ENCODE assay signal across 16 cellular contexts in genomic region chr5:76684012-76684731, GRCh38.
"Had no signal": no experiment of that assay in that cellular context is flagged by ENCODE, and none has a peak within 500 bp of the region (broad histone marks: within the 10 kb centered on the region; RNA-seq: fewer than 3 reads in every experiment).

No MANE protein-coding gene starts in this region.

- ATAC-seq: activated CD4-positive, CD25-positive, alpha-beta regulatory T cell treated with anti-CD3 and anti-CD28 coated beads, Interleukin-2, amount 50 U/mL, for 24 hours; activated CD8-positive, alpha-beta memory T cell treated with anti-CD3 and anti-CD28 coated beads, Interleukin-2, amount 10 ng/mL, durations not matched to agents 7 days and 5 days; activated T-cell treated with anti-CD3 and anti-CD28 coated beads, Interleukin-2, amount 50 U/mL, for 4 hours had no signal

- H3K27ac Mint-ChIP-seq: activated CD8-positive, alpha-beta memory T cell treated with anti-CD3 and anti-CD28 coated beads, Interleukin-2, amount 10 ng/mL, durations not matched to agents 7 days and 5 days; activated naive CD8-positive, alpha-beta T cell treated with anti-CD3 and anti-CD28 coated beads for 36 hours; T-helper 2 cell treated with Interferon-gamma antibody and Interleukin-4, amounts not matched to agents 5 μg/mL and 100 μg/mL, for 36 hours had no signal

- H3K4me1 ChIP-seq: prostate gland, upper lobe of left lung had no signal

- H3K4me3 Mint-ChIP-seq: activated CD8-positive, alpha-beta memory T cell treated with anti-CD3 and anti-CD28 coated beads, Interleukin-2, amount 10 ng/mL, durations not matched to agents 7 days and 5 days; activated naive CD8-positive, alpha-beta T cell treated with anti-CD3 and anti-CD28 coated beads for 36 hours; activated T-cell treated with anti-CD3 and anti-CD28 coated beads, Interleukin-2, amount 50 U/mL, for 4 hours; nephron progenitor cell; stimulated activated naive CD8-positive, alpha-beta T cell treated with anti-CD3 and anti-CD28 coated beads, Interleukin-15, Interleukin-2, amounts not matched to agents 100 ng/mL and 50 ng/mL, for 24 hours; T-helper 2 cell treated with Interferon-gamma antibody and Interleukin-4, amounts not matched to agents 5 μg/mL and 100 μg/mL, for 36 hours had no signal

- H3K27me3 Mint-ChIP-seq: activated CD8-positive, alpha-beta memory T cell treated with anti-CD3 and anti-CD28 coated beads, Interleukin-2, amount 10 ng/mL, durations not matched to agents 7 days and 5 days; activated naive CD8-positive, alpha-beta T cell treated with anti-CD3 and anti-CD28 coated beads for 36 hours; stimulated activated naive CD8-positive, alpha-beta T cell treated with anti-CD3 and anti-CD28 coated beads, Interleukin-15, Interleukin-2, amounts not matched to agents 100 ng/mL and 50 ng/mL, for 24 hours had no signal

- DNase-seq: activated CD4-positive, alpha-beta T cell treated with anti-CD3 and anti-CD28 coated beads, Interleukin-2, amount 50 U/mL, for 48 hours; activated CD8-positive, alpha-beta memory T cell treated with anti-CD3 and anti-CD28 coated beads, Interleukin-2, amount 10 ng/mL, durations not matched to agents 7 days and 5 days; activated gamma-delta T cell treated with Interleukin-2 at 50 U/mL for 16 hours; activated naive CD8-positive, alpha-beta T cell treated with anti-CD3 and anti-CD28 coated beads for 36 hours; activated T-cell treated with anti-CD3 and anti-CD28 coated beads, Interleukin-2, amount 50 U/mL, for 4 hours; brain microvascular endothelial cell; foreskin melanocyte; kidney glomerular epithelial cell; nephron progenitor cell; stimulated activated CD4-positive, alpha-beta T cell treated with anti-CD3 and anti-CD28 coated beads, Interleukin-2, amount 100 ng/mL, for 48 hours; stimulated activated CD8-positive, alpha-beta memory T cell treated with anti-CD3 and anti-CD28 coated beads, Interleukin-4, amount 100 ng/mL, for 48 hours; upper lobe of left lung had no signal

- H3K9me3 Mint-ChIP-seq: activated naive CD8-positive, alpha-beta T cell treated with anti-CD3 and anti-CD28 coated beads for 36 hours; activated T-cell treated with anti-CD3 and anti-CD28 coated beads, Interleukin-2, amount 50 U/mL, for 4 hours; stimulated activated naive CD8-positive, alpha-beta T cell treated with anti-CD3 and anti-CD28 coated beads, Interleukin-15, Interleukin-2, amounts not matched to agents 100 ng/mL and 50 ng/mL, for 24 hours; T-helper 2 cell treated with Interferon-gamma antibody and Interleukin-4, amounts not matched to agents 5 μg/mL and 100 μg/mL, for 36 hours had no signal

- H3K27me3 ChIP-seq: brain microvascular endothelial cell, upper lobe of left lung had no signal

- H3K27ac ChIP-seq: brain microvascular endothelial cell, prostate gland, upper lobe of left lung had no signal

- H3K9me3 ChIP-seq: prostate gland, upper lobe of left lung had no signal

- H3K36me3 ChIP-seq: brain microvascular endothelial cell, prostate gland, upper lobe of left lung had no signal

- H3K4me3 ChIP-seq: prostate gland, upper lobe of left lung had no signal
